In genomic region chr3:197297476-197298340, GRCh38 we compare ENCODE assay signal across 1 cellular context.
TF ChIP-seq lines count a peak whose summit lies in the region.

No MANE protein-coding gene starts in this region.

TF ChIP-seq in K562, 482 proteins besides CTCF, POLR2A, EP300 and RAD21 (continued from another document and continues in another):
- TF ChIP-seq SFPQ (IDR thresholded peaks at IDR 0.05; ENCODE audit: low read depth, low read length) (no peak), ESRRA (IDR thresholded peaks at IDR 0.05; ENCODE audit: borderline replicate concordance, low read depth) (no peak), CHD1 (IDR thresholded peaks at IDR 0.05; ENCODE audit: low read length) (peak; percentile 88), ARID3A (IDR thresholded peaks at IDR 0.05; ENCODE audit: borderline replicate concordance, low read depth, low read length) (no peak), ZNF830 (CRISPR knock-in tag; IDR thresholded peaks at IDR 0.05) (no peak), SMAD2 (IDR thresholded peaks at IDR 0.05; ENCODE audit: low read depth, low read length) (no peak), CXXC5 (CRISPR knock-in tag; IDR thresholded peaks at IDR 0.05) (peak; percentile 61), BHLHE40 (IDR thresholded peaks at IDR 0.05; ENCODE audit: low read length) (0 out of 2 replicates have a peak, but pooled peaks have one; percentile 33), YY1 (IDR thresholded peaks at IDR 0.05; ENCODE audit: borderline replicate concordance in 1 of 3, control insufficient read depth in 1 of 3, extremely low read depth in 1 of 3, insufficient read depth in 3 of 3, insufficient read length in 1 of 3, insufficient replicate concordance in 2 of 3, low read depth in 1 of 3, low read length in 2 of 3) (peak; percentile 78 to 98 (median 95)), PHB (CRISPR knock-in tag; IDR thresholded peaks at IDR 0.05) (0 out of 2 replicates have a peak, but pooled peaks have one; percentile 47), ZBTB11 (CRISPR knock-in tag; IDR thresholded peaks at IDR 0.05) (peak in 1 of 3 experiments; percentile 79; a peak in 2 of 6 replicates), ZNF639 (CRISPR knock-in tag; conservative IDR thresholded peaks at IDR 0.05 in 1 of 2, IDR thresholded peaks at IDR 0.05 in 1 of 2) (peak in 1 of 2 experiments; percentile 92; a peak in 2 of 4 replicates), MCM2 (IDR thresholded peaks at IDR 0.05; ENCODE audit: low read depth) (no peak), E2F4 (CRISPR knock-in tag; IDR thresholded peaks at IDR 0.05; ENCODE audit: low read depth) (0 out of 2 replicates have a peak, but pooled peaks have one; percentile 63), ZNF740 (CRISPR knock-in tag; IDR thresholded peaks at IDR 0.05) (no peak; the same call in 1 of the 2 replicates), ZNF740 (tag; IDR thresholded peaks at IDR 0.05) (peak in 1 of 2 experiments; percentile 38; a peak in 1 of 4 replicates), CREB5 (CRISPR knock-in tag; IDR thresholded peaks at IDR 0.05) (no peak), HNRNPLL (IDR thresholded peaks at IDR 0.05; ENCODE audit: low read depth, low read length, poor library complexity, severe bottlenecking) (peak; percentile 26), RFX5 (IDR thresholded peaks at IDR 0.05; ENCODE audit: low read depth, low read length) (no peak), UBTF (IDR thresholded peaks at IDR 0.05; ENCODE audit: borderline replicate concordance in 1 of 2, low read depth in 2 of 2, low read length in 2 of 2) (peak; percentile 30 to 37; a peak in 1 of 4 replicates), SAP30 (IDR thresholded peaks at IDR 0.05; ENCODE audit: borderline replicate concordance, insufficient read depth, low read depth, low read length, poor library complexity, severe bottlenecking) (peak; percentile 9), CCNT2 (IDR thresholded peaks at IDR 0.05; ENCODE audit: borderline replicate concordance, extremely low read depth, insufficient read length, low read depth, low read length) (peak; percentile 11), E2F6 (IDR thresholded peaks at IDR 0.05; ENCODE audit: borderline replicate concordance in 1 of 2, extremely low read depth in 1 of 2, insufficient read depth in 1 of 2, insufficient read length in 1 of 2, low read depth in 1 of 2, low read length in 1 of 2, poor library complexity in 1 of 2, severe bottlenecking in 1 of 2) (peak; percentile 9 to 93), GTF2E2 (tag; IDR thresholded peaks at IDR 0.05) (peak; percentile 13; the same call in 1 of the 2 replicates), FUS (optimal IDR thresholded peaks at IDR 0.05; ENCODE audit: low read depth, low read length) (peak; percentile 47), PHB2 (IDR thresholded peaks at IDR 0.05; ENCODE audit: low read depth) (no peak), MNT (conservative IDR thresholded peaks at IDR 0.05) (peak in 1 of 2 experiments; percentile 43; a peak in 1 of 4 replicates), ZNF57 (CRISPR knock-in tag; IDR thresholded peaks at IDR 0.05) (no peak), SREBF2 (CRISPR knock-in tag; IDR thresholded peaks at IDR 0.05) (no peak), MYC (IDR thresholded peaks at IDR 0.05; ENCODE audit: low read depth, low read length) (peak; percentile 65), MYC (CRISPR knock-in tag; IDR thresholded peaks at IDR 0.05; ENCODE audit: borderline replicate concordance, low read depth) (no peak), ZSCAN29 (IDR thresholded peaks at IDR 0.05) (no peak), PHTF2 (CRISPR knock-in tag; IDR thresholded peaks at IDR 0.05) (no peak), NR2C1 (IDR thresholded peaks at IDR 0.05) (no peak), NR2C1 (tag; IDR thresholded peaks at IDR 0.05) (no peak), CHD4 (IDR thresholded peaks at IDR 0.05; ENCODE audit: insufficient read depth, insufficient replicate concordance, low read depth, low read length, poor library complexity, severe bottlenecking) (peak; percentile 55), RBM22 (IDR thresholded peaks at IDR 0.05; ENCODE audit: low read depth, low read length, poor library complexity, severe bottlenecking) (peak; percentile 39), HBP1 (CRISPR knock-in tag; IDR thresholded peaks at IDR 0.05) (no peak), CREM (IDR thresholded peaks at IDR 0.05; ENCODE audit: low read depth) (no peak)
